8 cellular contexts compared by ENCODE assay signal in the genomic region with DNA sequence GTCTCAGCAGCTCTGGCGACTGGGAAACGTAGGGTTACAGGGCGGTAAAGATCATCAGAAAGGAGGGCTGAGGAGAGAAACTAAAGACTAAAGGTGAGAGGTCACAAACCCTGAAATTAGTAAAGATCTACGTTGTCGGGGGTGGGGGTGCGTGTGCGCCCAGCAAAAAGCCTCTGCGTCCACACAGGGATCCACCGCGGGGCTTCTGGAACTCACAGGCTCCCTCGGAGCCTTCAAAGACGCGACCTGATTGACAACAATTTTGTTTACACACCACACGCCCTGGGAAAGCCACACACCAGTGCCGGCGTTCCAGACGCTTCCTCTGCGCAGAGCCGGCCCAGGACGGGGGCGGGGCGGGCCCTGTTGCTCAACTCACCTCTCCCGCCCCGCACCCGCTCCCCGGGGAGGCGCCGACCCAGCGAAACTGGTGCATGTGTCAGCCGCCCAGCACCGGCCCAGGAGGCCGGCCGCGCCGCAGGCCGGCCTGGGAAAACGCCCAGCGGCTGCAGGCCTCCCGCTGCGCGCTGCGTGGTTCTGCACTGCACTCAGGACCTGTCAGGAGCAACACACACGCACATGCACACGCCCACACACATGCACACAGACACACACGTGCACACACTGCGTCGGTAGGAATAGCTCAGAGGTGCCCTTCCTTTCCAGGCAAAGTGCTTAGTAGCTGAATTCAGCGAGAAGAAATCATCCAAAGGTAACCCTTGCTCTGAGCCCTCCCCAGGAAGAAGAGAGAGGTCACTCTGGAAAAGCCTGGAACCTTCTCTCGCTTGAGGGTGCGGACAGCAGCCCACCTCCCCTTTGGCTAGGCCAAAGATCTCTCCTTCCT.
A peak's percentile ranks its signal among the peaks of the same experiment; 100 is the strongest.
DNase-seq lines count a peak whose midpoint lies in the region; ATAC-seq and TF ChIP-seq lines count a peak whose summit lies in the region.

No MANE protein-coding gene starts in this region.

- H3K9me3 ChIP-seq in tibial artery = no peaks in the 10 kb centered on the region

- intact Hi-C loops in head of caudate nucleus (cut with DNase I) (no loop called here), tibial artery (cut with DNase I; ENCODE audit: low total_unique reads) (loop anchor here (2.0 to 5.0 kb wide), 2 partner anchors 33 to 52 kb away; no protein-coding TSS in a partner anchor)

- H3K27ac ChIP-seq in ACC112 (ENCODE audit: low read depth, low read length) (peak overlapping the region; percentile 67), tibial artery (peak overlapping the region; percentile 87 to 94)

- H3K36me3 Mint-ChIP-seq in activated naive CD4-positive, alpha-beta T cell treated with anti-CD3 and anti-CD28 coated beads, Interleukin-2, amount 50 U/mL, for 24 hours = no peaks in the 10 kb centered on the region

- DNase-seq in RKO (ENCODE audit: low spot score) = peak; percentile 81
- peak; percentile 51 to 87 (median 75) for DNase-seq in head of caudate nucleus
- peak; percentile 65 for DNase-seq in pons (ENCODE audit: low spot score)
- peak; percentile 97 to 98 for DNase-seq in tibial artery

- H3K9me3 Mint-ChIP-seq in activated naive CD4-positive, alpha-beta T cell treated with anti-CD3 and anti-CD28 coated beads, Interleukin-2, amount 50 U/mL, for 24 hours = no peaks in the 10 kb centered on the region

- peaks cover 1% of the 10 kb centered on the region for H3K27me3 Mint-ChIP-seq in activated naive CD4-positive, alpha-beta T cell treated with anti-CD3 and anti-CD28 coated beads, Interleukin-2, amount 50 U/mL, for 24 hours

- H3K4me3 ChIP-seq in ACC112 (ENCODE audit: low read depth, low read length) = peak overlapping the region; percentile 77
- H3K4me3 ChIP-seq in tibial artery = peak overlapping the region; percentile 40 to 52

- peaks cover 16% of the 10 kb centered on the region for H3K4me1 Mint-ChIP-seq in activated naive CD4-positive, alpha-beta T cell treated with anti-CD3 and anti-CD28 coated beads, Interleukin-2, amount 50 U/mL, for 24 hours

- peak overlapping the region; percentile 81 for H3K4me3 Mint-ChIP-seq in activated naive CD4-positive, alpha-beta T cell treated with anti-CD3 and anti-CD28 coated beads, Interleukin-2, amount 50 U/mL, for 24 hours

- peaks cover 16% of the 10 kb centered on the region for H3K4me1 ChIP-seq in ACC112 (ENCODE audit: control insufficient read depth, insufficient read depth, low read length, unreplicated experiment)
- peaks cover 0 to 30% (median 22%) of the 10 kb centered on the region in 4 donors for H3K4me1 ChIP-seq in tibial artery

- H3K36me3 ChIP-seq in ACC112 (ENCODE audit: insufficient read depth, low read length) (no peaks in the 10 kb centered on the region), tibial artery (no peaks in the 10 kb centered on the region)

- peak overlapping the region; percentile 100 for H2AFZ ChIP-seq in ACC112 (ENCODE audit: low read length, unreplicated experiment)

- TF ChIP-seq CTCF in tibial artery (IDR thresholded peaks at IDR 0.05) = no peak

- H3K27ac Mint-ChIP-seq in activated naive CD4-positive, alpha-beta T cell treated with anti-CD3 and anti-CD28 coated beads, Interleukin-2, amount 50 U/mL, for 24 hours = peak overlapping the region; percentile 93

- ATAC-seq in GM18870 (IDR thresholded peaks at IDR 0.05; ENCODE audit: unreplicated experiment) (peak; percentile 44), HG03103 (IDR thresholded peaks at IDR 0.05; ENCODE audit: low read depth, unreplicated experiment) (peak; percentile 75)

- H3K27me3 ChIP-seq in ACC112 (ENCODE audit: insufficient read depth, low read length) = no peaks in the 10 kb centered on the region
- no peaks in the 10 kb centered on the region for H3K27me3 ChIP-seq in tibial artery

- no peaks in the 10 kb centered on the region for H3K79me2 ChIP-seq in ACC112 (ENCODE audit: control insufficient read depth, insufficient read depth, low read length, unreplicated experiment)

Comparison
In these comparisons a context has a peak if more than half of its experiments do, and no peak if none do; other contexts are left out.
1. Peak in every context shown above with its lines: DNase-seq, ATAC-seq, H3K4me3 ChIP-seq and H3K27ac ChIP-seq.